Comparison of ENCODE assay signal across 9 cellular contexts in the genomic region with DNA sequence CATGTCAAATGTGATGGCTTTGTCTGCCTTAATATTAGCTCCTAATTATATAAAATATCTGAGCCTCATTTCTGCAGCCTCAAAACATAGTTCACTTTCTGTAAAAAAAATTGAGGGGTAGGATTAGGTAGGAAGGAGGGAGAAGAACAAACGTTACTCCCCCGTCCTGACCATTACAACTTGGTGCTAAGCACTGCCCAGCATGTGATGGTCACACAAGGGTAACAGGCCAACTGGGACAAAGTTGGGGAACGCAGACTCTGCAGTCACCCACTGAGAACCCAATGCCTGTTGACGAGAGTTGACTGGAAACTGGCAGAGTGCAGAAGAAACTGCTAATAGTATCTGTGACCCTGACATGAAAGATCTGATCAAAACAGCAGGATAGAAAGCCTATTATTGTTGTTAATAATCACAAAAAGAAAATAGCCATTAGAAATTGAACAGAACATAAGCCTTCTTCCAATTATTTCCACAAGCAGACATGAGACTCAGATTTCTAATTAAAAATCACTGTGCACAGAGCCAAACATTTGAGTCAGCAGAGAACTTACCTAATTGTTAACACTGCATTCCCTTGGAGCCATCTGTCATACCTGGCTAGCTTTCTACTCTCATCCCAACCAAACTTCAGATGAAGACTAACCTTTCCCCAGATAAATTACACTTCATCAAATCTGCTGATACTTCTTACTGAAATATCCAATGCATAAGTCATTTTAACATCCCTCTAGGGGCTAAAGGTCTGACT. TPM values are rescaled to one million over a fixed set of nuclear protein-coding genes. Genes with fewer than 3 reads are reported as not detected.
DNase-seq lines count a peak whose midpoint lies in the region; ATAC-seq and TF ChIP-seq lines count a peak whose summit lies in the region.
"Had no signal": no experiment of that assay in that cellular context is flagged by ENCODE, and none has a peak within 500 bp of the region (broad histone marks: within the 10 kb centered on the region; RNA-seq: fewer than 3 reads in every experiment).

No MANE protein-coding gene starts in this region.

- H3K4me3 Mint-ChIP-seq in progenitor cell of endocrine pancreas (ENCODE audit: low read depth), result no peak overlapping the region
- H3K4me3 Mint-ChIP-seq in activated naive CD4-positive, alpha-beta T cell treated with anti-CD3 and anti-CD28 coated beads for 36 hours, result no peak overlapping the region

- DNase-seq in progenitor cell of endocrine pancreas (ENCODE audit: low spot score, unreplicated experiment) (no peak), glomerular visceral epithelial cell (ENCODE audit: extremely low spot score) (no peak), T-helper 1 cell (no peak), SHP77 treated with DMSO at 0.1 percent for 48 hours (lab: John Stamatoyannopoulos, UW) (no peak)
- no peak for DNase-seq in activated naive CD4-positive, alpha-beta T cell treated with anti-CD3 and anti-CD28 coated beads for 36 hours
- DNase-seq: activated T-cell treated with anti-CD3 and anti-CD28 coated beads, Interleukin-2, amount 50 U/mL, for 48 hours had no signal

- peak overlapping the region; percentile 92 for H3K27ac Mint-ChIP-seq in progenitor cell of endocrine pancreas
- no peak overlapping the region for H3K27ac Mint-ChIP-seq in activated naive CD4-positive, alpha-beta T cell treated with anti-CD3 and anti-CD28 coated beads for 36 hours

- H3K9me3 Mint-ChIP-seq in progenitor cell of endocrine pancreas (ENCODE audit: low read depth), result no peaks in the 10 kb centered on the region
- H3K9me3 Mint-ChIP-seq in activated naive CD4-positive, alpha-beta T cell treated with anti-CD3 and anti-CD28 coated beads for 36 hours, result no peaks in the 10 kb centered on the region

- H3F3A ChIP-seq in DOHH2 (ENCODE audit: control insufficient read depth, insufficient read depth), result peaks cover 10% of the 10 kb centered on the region; the same call in 1 of the 2 replicates

- H3K4me3 ChIP-seq in DOHH2 (ENCODE audit: low read length) (peak overlapping the region; percentile 53), duodenal mucosa (ENCODE audit: low read depth in 1 of 2, low read length in 2 of 2) (peak overlapping the region; percentile 0 to 36)

- intact Hi-C loops in activated naive CD4-positive, alpha-beta T cell treated with anti-CD3 and anti-CD28 coated beads for 36 hours (cut with micrococcal nuclease), result no loop called here

- H3K36me3 ChIP-seq in DOHH2 (ENCODE audit: control insufficient read depth, low read length), result no peaks in the 10 kb centered on the region
- no peaks in the 10 kb centered on the region for H3K36me3 ChIP-seq in duodenal mucosa (ENCODE audit: control insufficient read depth in 1 of 2, insufficient read depth in 2 of 2, low read length in 2 of 2)

- H3K79me2 ChIP-seq in DOHH2 (ENCODE audit: control insufficient read depth, low read length), result peaks cover 69% of the 10 kb centered on the region

- H3K4me1 ChIP-seq in DOHH2 (ENCODE audit: control insufficient read depth, low read length) (peaks cover 64% of the 10 kb centered on the region), duodenal mucosa (ENCODE audit: control insufficient read depth in 1 of 2, insufficient read depth in 2 of 2, low read length in 2 of 2) (peaks cover 26 to 58% of the 10 kb centered on the region in 2 donors)

- peaks cover 4% of the 10 kb centered on the region for H3K36me3 Mint-ChIP-seq in progenitor cell of endocrine pancreas (ENCODE audit: insufficient read depth)
- H3K36me3 Mint-ChIP-seq in activated naive CD4-positive, alpha-beta T cell treated with anti-CD3 and anti-CD28 coated beads for 36 hours (ENCODE audit: low read depth), result no peaks in the 10 kb centered on the region

- peaks cover 51% of the 10 kb centered on the region for H3K4me1 Mint-ChIP-seq in progenitor cell of endocrine pancreas (ENCODE audit: low read depth)
- H3K4me1 Mint-ChIP-seq in activated naive CD4-positive, alpha-beta T cell treated with anti-CD3 and anti-CD28 coated beads for 36 hours (ENCODE audit: low read depth), result peaks cover 12% of the 10 kb centered on the region

- no peaks in the 10 kb centered on the region for H3K27me3 Mint-ChIP-seq in progenitor cell of endocrine pancreas
- H3K27me3 Mint-ChIP-seq in activated naive CD4-positive, alpha-beta T cell treated with anti-CD3 and anti-CD28 coated beads for 36 hours (ENCODE audit: low read depth), result peaks cover 61% of the 10 kb centered on the region

- no peak overlapping the region for H3K9ac ChIP-seq in duodenal mucosa (ENCODE audit: low read depth in 1 of 2, low read length in 2 of 2)

- no peaks in the 10 kb centered on the region for H3K27me3 ChIP-seq in DOHH2 (ENCODE audit: control insufficient read depth, low read length)
- H3K27me3 ChIP-seq in duodenal mucosa (ENCODE audit: control insufficient read depth in 1 of 2, insufficient read depth in 2 of 2, low read length in 2 of 2), result no peaks in the 10 kb centered on the region

- CTCF ChIA-PET in activated naive CD4-positive, alpha-beta T cell treated with anti-CD3 and anti-CD28 coated beads for 36 hours (lab: Charles Lee), result interaction anchor here (0.9 to 2.3 kb wide), 3 partner anchors 8 to 141 kb away, joined by 3 to 12 read pairs (median 5); no protein-coding TSS in a partner anchor

- H3K27ac ChIP-seq in DOHH2 (ENCODE audit: low read depth, low read length), result peak overlapping the region; percentile 57
- H3K27ac ChIP-seq in duodenal mucosa (ENCODE audit: low read depth, low read length), result peak overlapping the region; percentile 76

- H3K9me3 ChIP-seq in DOHH2 (ENCODE audit: control insufficient read depth, insufficient read depth, low read length), result no peaks in the 10 kb centered on the region
- no peaks in the 10 kb centered on the region for H3K9me3 ChIP-seq in duodenal mucosa (ENCODE audit: control insufficient read depth in 1 of 2, low read length in 2 of 2)

- H3K4me2 ChIP-seq in DOHH2 (ENCODE audit: low read length), result peak overlapping the region; percentile 80

- no peaks in the 10 kb centered on the region for H4K20me1 ChIP-seq in DOHH2 (ENCODE audit: control insufficient read depth, insufficient read depth, low read depth, low read length)

- TF ChIP-seq CTCF in DOHH2 (IDR thresholded peaks at IDR 0.05; ENCODE audit: low read depth, low read length, poor library complexity, severe bottlenecking) (no peak), progenitor cell of endocrine pancreas (IDR thresholded peaks at IDR 0.05; ENCODE audit: unreplicated experiment) (no peak)

- peak; percentile 15 for ATAC-seq in HG03108 (IDR thresholded peaks at IDR 0.05; ENCODE audit: unreplicated experiment)

- no peaks in the 10 kb centered on the region for H3K9me2 ChIP-seq in DOHH2 (replicated peaks; ENCODE audit: control insufficient read depth, low read length)

RNA-seq across cellular contexts. Expression of a gene that starts 5.5 kb away (rescaled TPM):
- total RNA-seq in progenitor cell of endocrine pancreas, result 110 and 116 TPM in 2 replicates
- total RNA-seq in activated naive CD4-positive, alpha-beta T cell treated with anti-CD3 and anti-CD28 coated beads for 36 hours, result under 1 TPM; 0.32 to 0.33 TPM

RNA-seq across cellular contexts. Expression of a gene that starts 34.0 kb away (rescaled TPM):
- total RNA-seq in progenitor cell of endocrine pancreas, result 71.4 and 81.1 TPM in 2 replicates
- 100 to 1,000 TPM; 181 to 202 TPM for total RNA-seq in activated naive CD4-positive, alpha-beta T cell treated with anti-CD3 and anti-CD28 coated beads for 36 hours

Comparison
In these comparisons a context has a peak if more than half of its experiments do, and no peak if none do; other contexts are left out.
1. RNA of a gene that starts 5.5 kb away (total RNA-seq): 110 to 116 TPM in progenitor cell of endocrine pancreas; 0.32 to 0.33 TPM in activated naive CD4-positive, alpha-beta T cell treated with anti-CD3 and anti-CD28 coated beads for 36 hours; every median in the first group is over 10 times any median in the second.